In the genomic region with DNA sequence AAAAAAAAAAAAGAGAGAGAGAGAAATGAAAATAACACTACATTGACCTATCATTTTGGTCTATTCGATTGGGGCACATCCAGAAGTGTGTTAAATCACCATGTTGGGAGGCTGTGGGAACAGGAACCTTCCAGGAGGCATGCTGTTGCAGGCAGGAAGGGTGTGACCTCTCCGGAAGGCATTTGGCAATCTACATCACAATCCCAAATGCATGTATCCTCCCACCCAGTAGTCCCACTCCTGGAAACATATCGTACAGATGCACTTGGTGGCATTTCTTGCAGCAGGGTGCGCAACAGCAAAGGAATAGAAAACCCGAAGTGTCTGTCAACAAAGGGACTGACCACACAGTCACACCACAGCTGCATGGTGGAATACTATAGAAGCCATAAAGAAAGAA, we compare ENCODE assay signal across 1 cellular context.
TF ChIP-seq lines count a peak whose summit lies in the region.

No MANE protein-coding gene starts in this region.

TF ChIP-seq in HepG2, 621 proteins besides CTCF, POLR2A, EP300 and RAD21:
- TF ChIP-seq FOXA1 (IDR thresholded peaks at IDR 0.05) (no peak), FOXA1 (CRISPR knock-in tag; IDR thresholded peaks at IDR 0.05) (peak; percentile 16; the same call in 1 of the 2 replicates), MEIS1 (CRISPR knock-in tag; IDR thresholded peaks at IDR 0.05; ENCODE audit: borderline replicate concordance) (no peak)
